Comparison of ENCODE assay signal across 8 cellular contexts in genomic region chr11:128720522-128720985, GRCh38. TPM values are rescaled to one million over a fixed set of nuclear protein-coding genes. Genes with fewer than 3 reads are reported as not detected.
A peak's percentile ranks its signal among the peaks of the same experiment; 100 is the strongest.
DNase-seq lines count a peak whose midpoint lies in the region; ATAC-seq, FAIRE-seq and TF ChIP-seq lines count a peak whose summit lies in the region.

No MANE protein-coding gene starts in this region.

- no peaks in the 10 kb centered on the region for H3K79me2 ChIP-seq in GM23338 (replicated peaks; ENCODE audit: insufficient read depth)

- H3K4me3 ChIP-seq in GM23338 = no peak overlapping the region
- peak overlapping the region; percentile 22 for H3K4me3 ChIP-seq in brain microvascular endothelial cell (ENCODE audit: low read depth, low read length)
- H3K4me3 ChIP-seq in pancreas = no peak overlapping the region
- H3K4me3 ChIP-seq in Caco-2 (ENCODE audit: low read depth, low read length) = no peak overlapping the region

- H3K36me3 ChIP-seq in GM23338 (ENCODE audit: insufficient read depth) (no peaks in the 10 kb centered on the region), brain microvascular endothelial cell (replicated peaks) (no peaks in the 10 kb centered on the region), pancreas (no peaks in the 10 kb centered on the region), Caco-2 (ENCODE audit: control insufficient read depth, insufficient read depth, low read length) (no peaks in the 10 kb centered on the region)

- H3F3A ChIP-seq in GM23338 (replicated peaks; ENCODE audit: low read depth) = 0 out of 2 replicates have a peak, but pooled peaks cover 3% of the 10 kb centered on the region

- H3K36me3 Mint-ChIP-seq in GM23338 (ENCODE audit: low read depth) (no peaks in the 10 kb centered on the region), Caco-2 (ENCODE audit: insufficient read depth, unreplicated experiment) (no peaks in the 10 kb centered on the region)

- H3K4me1 Mint-ChIP-seq in GM23338 (peaks cover 55% of the 10 kb centered on the region), Caco-2 (ENCODE audit: low read depth, unreplicated experiment) (no peaks in the 10 kb centered on the region)

- no TSS peak for BruUV-seq in Caco-2 (replicated peaks; lab: Mats Ljungman, UMichigan)

- H3K9me3 ChIP-seq in pancreas (no peaks in the 10 kb centered on the region), Caco-2 (no peaks in the 10 kb centered on the region)

- ATAC-seq in GM23338 (peak; percentile 60), pancreas (no peak)

- TF ChIP-seq CTCF in GM23338 (conservative IDR thresholded peaks at IDR 0.05; ENCODE audit: low read depth in 2 of 2) (no peak), brain microvascular endothelial cell (IDR thresholded peaks at IDR 0.05; ENCODE audit: low read depth, low read length, missing control alignments) (no peak), pancreas (IDR thresholded peaks at IDR 0.05) (no peak), Caco-2 (IDR thresholded peaks at IDR 0.05; ENCODE audit: insufficient read depth in 1 of 2, low read depth in 1 of 2, low read length in 1 of 2, severe bottlenecking in 1 of 2, unreplicated experiment in 1 of 2) (no peak)

- POLR2A ChIA-PET in Caco-2 (lab: Charles Lee) = no interaction called here

- H3K27me3 ChIP-seq in GM23338 (ENCODE audit: insufficient read depth) = no peaks in the 10 kb centered on the region
- no peaks in the 10 kb centered on the region for H3K27me3 ChIP-seq in brain microvascular endothelial cell (replicated peaks)
- no peaks in the 10 kb centered on the region for H3K27me3 ChIP-seq in pancreas
- H3K27me3 ChIP-seq in Caco-2 (replicated peaks; ENCODE audit: control insufficient read depth, insufficient read depth, low read length) = no peaks in the 10 kb centered on the region; the same call in 1 of the 2 replicates

- H3K27ac ChIP-seq in GM23338 (ENCODE audit: low read depth) (no peak overlapping the region), brain microvascular endothelial cell (peak overlapping the region; percentile 46), pancreas (no peak overlapping the region)

- H3K27me3 Mint-ChIP-seq in GM23338 (ENCODE audit: insufficient read depth, low read depth, poor library complexity) (peaks cover 14% of the 10 kb centered on the region), Caco-2 (ENCODE audit: insufficient read depth, unreplicated experiment) (peaks cover 21% of the 10 kb centered on the region)

- H3K4me1 ChIP-seq in GM23338 (ENCODE audit: insufficient read depth) = peaks cover 59% of the 10 kb centered on the region
- peaks cover 0 to 9% (median 0%) of the 10 kb centered on the region in 3 donors for H3K4me1 ChIP-seq in pancreas
- no peaks in the 10 kb centered on the region for H3K4me1 ChIP-seq in Caco-2

- peak overlapping the region; percentile 99 for H2AFZ ChIP-seq in GM23338

- peak overlapping the region; percentile 70 for H3K4me2 ChIP-seq in GM23338

- WGBS in pancreas, 2 donors = 68 to 76% methylated on average over 17 of the region's 17 CpGs

- FAIRE-seq in GM18507 (lab: Jason Lieb, UNC) = peak; percentile 90
- FAIRE-seq in pancreas (lab: Jason Lieb, UNC) = no peak

- no peaks in the 10 kb centered on the region for H4K20me1 ChIP-seq in GM23338 (replicated peaks; ENCODE audit: insufficient read depth)

- CTCF ChIA-PET in Caco-2 (lab: Charles Lee) = no interaction called here

- H3K9me3 Mint-ChIP-seq in GM23338 (no peaks in the 10 kb centered on the region), Caco-2 (ENCODE audit: unreplicated experiment) (no peaks in the 10 kb centered on the region)

- DNase-seq in GM18507 (ENCODE audit: extremely low spot score, insufficient read length, low read depth) (no peak), GM23338 (ENCODE audit: low spot score) (peak; percentile 48), MV-4-11 (lab: John Stamatoyannopoulos, UW) (peak; percentile 42), brain microvascular endothelial cell (peak; percentile 58), retina (peak; percentile 75), pancreas (no peak), HUDEP-2 (lab: John Stamatoyannopoulos, UW; ENCODE audit: unreplicated experiment in 76 of 76) (no peak), Caco-2 (no peak)

- H3K27ac Mint-ChIP-seq in GM23338 = no peak overlapping the region
- no peak overlapping the region for H3K27ac Mint-ChIP-seq in Caco-2 (ENCODE audit: unreplicated experiment)

- intact Hi-C loops in pancreas (cut with DNase I) (no loop called here), Caco-2 (cut with micrococcal nuclease; ENCODE audit: unreplicated experiment) (no loop called here)

- no peak overlapping the region for H3K4me3 Mint-ChIP-seq in GM23338
- no peak overlapping the region for H3K4me3 Mint-ChIP-seq in Caco-2 (ENCODE audit: unreplicated experiment)

- in situ Hi-C loops in brain microvascular endothelial cell (cut with HindIII; ENCODE audit: low pct_ligation_motif_present, low sequenced_read_pairs) = no loop called here

- 0 out of 2 replicates have a peak, but pooled peaks cover 12% of the 10 kb centered on the region for H3K9me2 ChIP-seq in GM23338 (ENCODE audit: insufficient read depth)

TF ChIP-seq in GM23338, 12 proteins besides CTCF, POLR2A, EP300 and RAD21:
- no peak for TF ChIP-seq REST (IDR thresholded peaks at IDR 0.05; ENCODE audit: unreplicated experiment)
- no peak for TF ChIP-seq ETS1 (IDR thresholded peaks at IDR 0.05)
- TF ChIP-seq JUNB (IDR thresholded peaks at IDR 0.05; ENCODE audit: unreplicated experiment) = no peak
- no peak for TF ChIP-seq NANOG (IDR thresholded peaks at IDR 0.05; ENCODE audit: borderline replicate concordance)
- TF ChIP-seq EZH2 (IDR thresholded peaks at IDR 0.05; ENCODE audit: low read depth, unreplicated experiment) = no peak
- no peak for TF ChIP-seq CREB1 (CRISPR knock-in tag; IDR thresholded peaks at IDR 0.05; ENCODE audit: low read depth)

RNA-seq across cellular contexts. Expression of gene FLI1, which starts 26.7 kb away (rescaled TPM):
- 0.12 and 0.21 TPM in 2 replicates for total RNA-seq in GM23338 (2014; rRNA removed; shearing (Covaris generic))
- polyA plus RNA-seq in GM23338 (2016; fragmentation: Nextera tagmentation; extraction: Ambion mirVana) (0.16 and 0.31 TPM in 2 replicates), pancreas (1 to 10 TPM; 1.8 to 3.5 TPM)
- total RNA-seq in pancreas (1 to 10 TPM; 1.3 to 9.3 (median 2.9) TPM), Caco-2 (2022) (not detected in 2 replicates)

Comparison
In these comparisons a context has a peak if more than half of its experiments do, and no peak if none do; other contexts are left out.
1. DNase-seq: peak in GM23338 (single experiment), MV-4-11 (single experiment), brain microvascular endothelial cell (single experiment) and retina (single experiment); none in GM18507 (single experiment), pancreas (0 of 6), HUDEP-2 (0 of 76) and Caco-2 (0 of 2).